In the genomic region with DNA sequence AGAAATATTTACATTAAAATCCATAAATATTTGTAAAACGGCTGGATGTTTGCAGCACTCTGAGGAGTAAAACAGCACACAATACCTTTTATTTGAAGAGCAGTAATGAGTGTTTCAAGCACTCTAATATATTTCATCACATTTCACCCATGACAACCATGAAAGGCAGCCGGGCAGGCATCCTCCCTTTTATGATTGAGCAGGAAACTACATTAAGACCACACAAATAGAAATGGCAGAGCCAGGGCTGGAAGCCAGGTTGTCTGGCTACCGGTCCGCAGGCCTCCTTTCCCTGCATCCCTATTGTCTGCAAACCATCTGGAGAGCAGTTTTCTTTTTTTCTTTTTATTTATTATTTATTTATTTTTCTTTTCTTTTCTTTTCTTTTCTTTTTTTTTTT, we compare ENCODE assay signal across 1 cellular context.
TF ChIP-seq lines count a peak whose summit lies in the region.

No MANE protein-coding gene starts in this region.

TF ChIP-seq in GM23338, 12 proteins besides CTCF, POLR2A, EP300 and RAD21 (continued from another document):
- no peak for TF ChIP-seq EZH2 (IDR thresholded peaks at IDR 0.05; ENCODE audit: low read depth, unreplicated experiment)
- TF ChIP-seq EZH2phosphoT487 (IDR thresholded peaks at IDR 0.05; ENCODE audit: unreplicated experiment) = no peak
